Comparison of ENCODE assay signal across 22 cellular contexts in the genomic region with DNA sequence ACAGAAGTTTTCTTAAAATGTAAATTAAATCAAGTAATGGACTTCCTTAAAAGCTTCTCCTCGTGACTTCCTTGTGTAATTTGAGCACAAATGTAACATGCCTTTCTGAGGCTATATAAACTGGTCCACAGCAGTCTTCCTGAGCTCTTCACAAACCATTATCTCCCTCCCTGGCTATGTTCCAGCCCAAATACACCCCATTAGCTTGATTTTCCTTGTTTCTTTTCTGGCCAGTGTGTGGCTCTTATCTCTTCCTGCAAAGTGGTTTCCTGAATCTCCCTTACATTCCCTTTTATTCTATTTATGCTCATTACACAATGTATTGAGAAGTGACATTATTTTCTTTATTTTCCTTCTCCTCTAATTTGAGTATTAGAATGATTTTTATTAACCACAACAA.
DNase-seq lines count a peak whose midpoint lies in the region; TF ChIP-seq lines count a peak whose summit lies in the region.
"Had no signal": no experiment of that assay in that cellular context is flagged by ENCODE, and none has a peak within 500 bp of the region (broad histone marks: within the 10 kb centered on the region; RNA-seq: fewer than 3 reads in every experiment).

No MANE protein-coding gene starts in this region.

- no peaks in the 10 kb centered on the region for H4K20me1 ChIP-seq in mammary epithelial cell (ENCODE audit: insufficient read depth, low read length)

- dilution Hi-C loops in mammary epithelial cell (cut with HindIII; ENCODE audit: low sequenced_read_pairs), result no loop called here

- peaks cover 8% of the 10 kb centered on the region for H3K9me3 ChIP-seq in AG04450 (ENCODE audit: control insufficient read depth, insufficient read depth, low read length)
- H3K9me3 ChIP-seq in mammary epithelial cell (replicated peaks; ENCODE audit: insufficient read depth, low read length), result peaks cover 6% of the 10 kb centered on the region
- H3K9me3 ChIP-seq: adrenal gland, upper lobe of left lung had no signal

- no peak overlapping the region for H3K9ac ChIP-seq in mammary epithelial cell (ENCODE audit: insufficient read depth, low read length)

- intact Hi-C loops in mammary epithelial cell (cut with micrococcal nuclease), result no loop called here

- H3K79me2 ChIP-seq in mammary epithelial cell (ENCODE audit: insufficient read depth, low read length), result no peaks in the 10 kb centered on the region

- CTCF ChIA-PET in AG04450 (lab: Charles Lee) (interaction anchor here (1.4 kb wide), 1 partner anchor 14 kb away, joined by 4 read pairs; no protein-coding TSS in a partner anchor), mammary epithelial cell (lab: Charles Lee; ENCODE audit: low non-redundant PET) (no interaction called here)

- POLR2A ChIA-PET in AG04450 (lab: Yijun Ruan, JAX), result no interaction called here

- H2AFZ ChIP-seq in mammary epithelial cell (ENCODE audit: low read depth, low read length), result no peak overlapping the region

- DNase-seq in AG04450 (ENCODE audit: low read depth, low spot score) (peak; percentile 1), NCI-H1105 (lab: John Stamatoyannopoulos, UW) (peak; percentile 22), OCI-M1 (lab: John Stamatoyannopoulos, UW) (peak; percentile 21), fibroblast of the aortic adventitia (ENCODE audit: low read depth) (peak; percentile 63), amniotic stem cell (lab: John Stamatoyannopoulos, UW) (no peak), mammary epithelial cell (no peak), UCSD-AML1 (lab: John Stamatoyannopoulos, UW; ENCODE audit: unreplicated experiment) (no peak)
- DNase-seq in activated CD4-positive, CD25-positive, alpha-beta regulatory T cell (lab: John Stamatoyannopoulos, UW), result no peak
- DNase-seq: activated CD4-positive, alpha-beta T cell treated with anti-CD3 and anti-CD28 coated beads for 1 hour; activated T-cell treated with anti-CD3 and anti-CD28 coated beads, Interleukin-2, amount 50 U/mL, for 24 hours; adrenal gland; C1 segment of cervical spinal cord; H7; heart left ventricle; left lung; mucosa of descending colon; NCI-H1694; posterior cingulate gyrus; T-helper 9 cell; upper lobe of left lung had no signal

- H3K4me1 ChIP-seq in mammary epithelial cell (ENCODE audit: insufficient read depth, low read length), result no peaks in the 10 kb centered on the region
- H3K4me1 ChIP-seq: adrenal gland, heart left ventricle, left lung, upper lobe of left lung had no signal

- H3K4me3 ChIP-seq in AG04450 (ENCODE audit: low read depth, low read length), result no peak overlapping the region
- no peak overlapping the region for H3K4me3 ChIP-seq in fibroblast of the aortic adventitia (ENCODE audit: low read depth, low read length)
- H3K4me3 ChIP-seq in mammary epithelial cell (replicated peaks in 1 of 3; ENCODE audit: insufficient read depth in 1 of 3, low read depth in 2 of 3, low read length in 3 of 3), result no peak overlapping the region
- H3K4me3 ChIP-seq: adrenal gland, cardiac muscle cell, heart left ventricle, left lung, mucosa of descending colon, upper lobe of left lung had no signal

- no peaks in the 10 kb centered on the region for H3K36me3 ChIP-seq in mammary epithelial cell (ENCODE audit: insufficient read depth, low read length)
- H3K36me3 ChIP-seq: adrenal gland, cardiac muscle cell, heart left ventricle, left lung, upper lobe of left lung had no signal

- WGBS in mammary epithelial cell (ENCODE audit: low coverage, missing lambda C conversion rate), result 100% methylated on average over 1 of the region's 1 CpG

- H3K4me2 ChIP-seq in mammary epithelial cell (ENCODE audit: insufficient read depth, low read depth, low read length), result no peak overlapping the region

- H3K27me3 ChIP-seq in AG04450 (ENCODE audit: control insufficient read depth, insufficient read depth, low read length) (no peaks in the 10 kb centered on the region), mammary epithelial cell (ENCODE audit: insufficient read depth, low read length) (no peaks in the 10 kb centered on the region)
- H3K27me3 ChIP-seq: adrenal gland, cardiac muscle cell, heart left ventricle, left lung, upper lobe of left lung had no signal

- no peak for TF ChIP-seq CTCF in AG04450 (IDR thresholded peaks at IDR 0.05; ENCODE audit: low read depth, low read length)
- no peak for TF ChIP-seq CTCF in fibroblast of the aortic adventitia (IDR thresholded peaks at IDR 0.05; ENCODE audit: insufficient read depth, low read length)
- no peak for TF ChIP-seq CTCF in mammary epithelial cell (conservative IDR thresholded peaks at IDR 0.05 in 1 of 2, IDR thresholded peaks at IDR 0.05 in 1 of 2; ENCODE audit: extremely low read depth in 1 of 2, insufficient read depth in 1 of 2, low read depth in 1 of 2, low read length in 2 of 2)

- H3K27ac ChIP-seq in AG04450 (ENCODE audit: low read depth, low read length) (no peak overlapping the region), mammary epithelial cell (ENCODE audit: insufficient read depth, low read depth, low read length) (no peak overlapping the region)
- H3K27ac ChIP-seq: adrenal gland, cardiac muscle cell, heart left ventricle, left lung, RWPE1, upper lobe of left lung had no signal

- no TSS peak for BruUV-seq in mammary epithelial cell (replicated peaks; lab: Mats Ljungman, UMichigan)

- in situ Hi-C loops in mammary epithelial cell (cut with MboI; ENCODE audit: low sequenced_read_pairs in 2 of 2), result no loop called here

Comparison
In these comparisons a context has a peak if more than half of its experiments do, and no peak if none do; other contexts are left out.
1. DNase-seq: peak in AG04450 (single experiment), NCI-H1105 (single experiment), OCI-M1 (single experiment) and fibroblast of the aortic adventitia (single experiment); none in amniotic stem cell (single experiment), mammary epithelial cell (single experiment), UCSD-AML1 (single experiment) and activated CD4-positive, CD25-positive, alpha-beta regulatory T cell (0 of 4).